In the genomic region with DNA sequence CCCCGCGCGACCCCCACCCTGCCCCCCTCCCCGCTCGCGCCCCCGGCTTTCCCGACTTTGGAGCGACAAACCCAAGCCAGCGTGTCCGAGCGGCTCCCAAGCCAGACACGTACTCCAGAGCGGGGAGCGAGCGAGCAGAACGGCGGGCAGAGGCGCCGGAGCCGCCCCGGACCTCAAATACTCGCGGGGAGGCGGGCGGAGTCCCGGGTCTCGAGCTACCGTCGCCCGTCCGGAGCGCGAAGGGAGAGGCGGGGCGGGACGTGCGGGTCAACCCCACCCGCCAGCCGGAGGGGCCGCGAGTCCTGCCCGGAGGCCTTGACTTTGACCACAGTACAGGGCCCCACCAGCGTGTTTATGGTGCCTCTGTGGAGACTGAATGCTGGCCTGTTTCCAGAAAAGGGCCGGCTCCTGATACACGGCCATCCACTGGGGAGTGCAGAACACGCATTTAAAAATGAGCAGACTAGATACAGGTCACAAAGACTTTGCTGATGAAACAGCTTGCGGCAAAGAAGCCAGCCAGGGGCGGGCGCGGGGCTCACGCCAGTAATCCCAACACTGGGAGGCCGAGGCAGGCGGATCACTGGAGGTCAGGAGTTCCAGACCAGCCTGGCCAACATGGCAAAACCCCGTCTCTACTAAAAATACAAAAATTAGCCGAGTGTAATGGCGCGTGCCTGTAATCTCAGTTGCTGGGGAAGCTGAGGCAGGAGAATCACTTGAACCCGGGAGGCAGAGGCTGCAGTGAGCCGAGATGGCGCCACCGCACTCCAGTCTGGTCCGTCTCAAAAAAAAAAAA, we compare ENCODE assay signal across 8 cellular contexts. TPM values are rescaled to one million over a fixed set of nuclear protein-coding genes. Genes with fewer than 3 reads are reported as not detected.
DNase-seq lines count a peak whose midpoint lies in the region; TF ChIP-seq lines count a peak whose summit lies in the region.

Gene SERPINB6 (minus strand): TSS at position 148 of the 799 bp plus-strand sequence. CDS start 12,235 bp downstream, outside the sequence.

- DNase-seq in AG20443 (ENCODE audit: low spot score): peak; percentile 76
- DNase-seq in HEK293T (ENCODE audit: extremely low spot score): peak; percentile 47
- peak in 4 of 5 donors; percentile 11 to 28 (median 24) for DNase-seq in T-helper 1 cell
- DNase-seq in cardiac muscle cell (ENCODE audit: low read depth in 1 of 2, low spot score in 1 of 2): peak; percentile 69 to 90
- peak in 54 of 56 donors; percentile 30 to 92 (median 74) for DNase-seq in nucleus accumbens (lab: John Stamatoyannopoulos, UW)
- DNase-seq in uterus: peak; percentile 86 to 89
- no peak for DNase-seq in NCI-H1436 treated with DMSO at 0.1 percent for 48 hours (lab: John Stamatoyannopoulos, UW)

- H3K4me1 ChIP-seq in cardiac muscle cell (ENCODE audit: low read depth) (peaks cover 6% of the 10 kb centered on the region), uterus (no peaks in the 10 kb centered on the region)

- TF ChIP-seq CTCF in cardiac muscle cell (IDR thresholded peaks at IDR 0.05; ENCODE audit: low read depth, low read length): no peak
- TF ChIP-seq CTCF in uterus (IDR thresholded peaks at IDR 0.05): no peak

- H3K9me3 ChIP-seq in cardiac muscle cell (ENCODE audit: low read depth): no peaks in the 10 kb centered on the region
- no peaks in the 10 kb centered on the region for H3K9me3 ChIP-seq in uterus

- CTCF ChIA-PET in HEK293T (lab: Yijun Ruan, JAX): interaction anchor here (0.7 to 1.5 kb wide), 3 partner anchors 18 to 94 kb away, joined by 3 to 7 read pairs (median 4); no protein-coding TSS in a partner anchor

- intact Hi-C loops in uterus (cut with DNase I; ENCODE audit: low total_unique reads): no loop called here

- H3K27ac ChIP-seq in angular gyrus (ENCODE audit: low read depth, low read length) (peak within 1 kb of the TSS; percentile 96), cardiac muscle cell (peak within 1 kb of the TSS; percentile 65), uterus (peak within 1 kb of the TSS; percentile 99)

- POLR2A ChIA-PET in HEK293T (lab: Yijun Ruan, JAX): interaction anchor here (1.0 to 1.6 kb wide), 6 partner anchors 9 to 19 kb away, joined by 3 to 28 read pairs (median 5); no protein-coding TSS in a partner anchor

- H3K27me3 ChIP-seq in cardiac muscle cell (no peaks in the 10 kb centered on the region), uterus (no peaks in the 10 kb centered on the region)

- H3K36me3 ChIP-seq in cardiac muscle cell: no peaks in the 10 kb centered on the region
- H3K36me3 ChIP-seq in uterus: no peaks in the 10 kb centered on the region

- peak within 1 kb of the TSS; percentile 43 for H3K4me3 ChIP-seq in cardiac muscle cell
- peak within 1 kb of the TSS; percentile 79 to 90 for H3K4me3 ChIP-seq in uterus

- peak in 1 of 2 donors; percentile 17 for TF ChIP-seq POLR2A in uterus (IDR thresholded peaks at IDR 0.05)

TF ChIP-seq in HEK293T, 16 proteins besides CTCF, POLR2A, EP300 and RAD21:
- TF ChIP-seq LEF1 (IDR thresholded peaks at IDR 0.05; ENCODE audit: borderline replicate concordance) (no peak), L3MBTL2 (conservative IDR thresholded peaks at IDR 0.05) (peak; percentile 64), TARDBP (IDR thresholded peaks at IDR 0.05) (peak; percentile 66; the same call in 1 of the 2 replicates)

RNA-seq across cellular contexts. Expression of gene SERPINB6, which starts in this region (rescaled TPM):
- total RNA-seq in cardiac muscle cell (83.4 and 122 TPM in 2 replicates), uterus (100 to 1,000 TPM in 3 of 4 donors, 10 to 100 TPM in 1; 84.9 to 266 (median 203) TPM)
- polyA plus RNA-seq in cardiac muscle cell: 91.8 and 118 TPM in 2 replicates
